ENCODE assay signal across 1 cellular context in genomic region chr17:1649844-1650409, GRCh38.
TF ChIP-seq lines count a peak whose summit lies in the region.

Gene RILP (minus strand): TSS chr17:1649866. CDS start chr17:1649804, 62 bp downstream.

TF ChIP-seq in HepG2, 621 proteins besides CTCF, POLR2A, EP300 and RAD21 (continued from another document and continues in another):
- TF ChIP-seq HNF1A (IDR thresholded peaks at IDR 0.05; ENCODE audit: low read depth): no peak
- TF ChIP-seq HNF1A (CRISPR knock-in tag; IDR thresholded peaks at IDR 0.05; ENCODE audit: borderline replicate concordance): peak; percentile 63; the same call in 1 of the 2 replicates
- TF ChIP-seq ARNTL (CRISPR knock-in tag; IDR thresholded peaks at IDR 0.05): 0 out of 2 replicates have a peak, but pooled peaks have one; percentile 41
- no peak for TF ChIP-seq MYNN (CRISPR knock-in tag; IDR thresholded peaks at IDR 0.05; ENCODE audit: low read depth)
- peak; percentile 39; the same call in 1 of the 2 replicates for TF ChIP-seq ZNF276 (CRISPR knock-in tag; IDR thresholded peaks at IDR 0.05; ENCODE audit: low read depth)
- TF ChIP-seq RBM22 (optimal IDR thresholded peaks at IDR 0.05; ENCODE audit: low read length): peak; percentile 98
- peak; percentile 47 for TF ChIP-seq ASH2L (IDR thresholded peaks at IDR 0.05; ENCODE audit: insufficient read length, low read depth, low read length)
- TF ChIP-seq GATAD2A (CRISPR knock-in tag; IDR thresholded peaks at IDR 0.05): no peak; the same call in 1 of the 2 replicates
- no peak for TF ChIP-seq ATM (IDR thresholded peaks at IDR 0.05; ENCODE audit: borderline replicate concordance)
- 0 out of 2 replicates have a peak, but pooled peaks have one; percentile 36 for TF ChIP-seq MEIS2 (CRISPR knock-in tag; IDR thresholded peaks at IDR 0.05)
- TF ChIP-seq BORCS8-MEF2B (CRISPR knock-in tag; IDR thresholded peaks at IDR 0.05): peak; percentile 46; the same call in 1 of the 2 replicates
- no peak for TF ChIP-seq PRMT3 (CRISPR knock-in tag; IDR thresholded peaks at IDR 0.05; ENCODE audit: borderline replicate concordance, low read depth)
- TF ChIP-seq ZNF331 (CRISPR knock-in tag; IDR thresholded peaks at IDR 0.05): no peak; the same call in 1 of the 2 replicates
- TF ChIP-seq NR3C1 (CRISPR knock-in tag; IDR thresholded peaks at IDR 0.05): no peak
- peak; percentile 76; the same call in 1 of the 2 replicates for TF ChIP-seq ZNF441 (CRISPR knock-in tag; IDR thresholded peaks at IDR 0.05; ENCODE audit: borderline replicate concordance)
- no peak for TF ChIP-seq ZBTB26 (CRISPR knock-in tag; IDR thresholded peaks at IDR 0.05; ENCODE audit: borderline replicate concordance)
- TF ChIP-seq POLR2G (IDR thresholded peaks at IDR 0.05; ENCODE audit: low read depth, low read length): peak; percentile 76
- TF ChIP-seq KAT2B (IDR thresholded peaks at IDR 0.05; ENCODE audit: borderline replicate concordance, low read depth, low read length): no peak
- no peak for TF ChIP-seq ZNF337 (CRISPR knock-in tag; IDR thresholded peaks at IDR 0.05; ENCODE audit: borderline replicate concordance, low read depth)
- TF ChIP-seq TCF12 (IDR thresholded peaks at IDR 0.05): no peak
- TF ChIP-seq TCF12 (CRISPR knock-in tag; IDR thresholded peaks at IDR 0.05): no peak
- no peak for TF ChIP-seq ZSCAN5A (CRISPR knock-in tag; IDR thresholded peaks at IDR 0.05; ENCODE audit: borderline replicate concordance)
- no peak for TF ChIP-seq ARID2 (CRISPR knock-in tag; IDR thresholded peaks at IDR 0.05; ENCODE audit: borderline replicate concordance)
- peak; percentile 35; the same call in 1 of the 2 replicates for TF ChIP-seq AKAP8 (CRISPR knock-in tag; IDR thresholded peaks at IDR 0.05)
- peak; percentile 62; the same call in 1 of the 2 replicates for TF ChIP-seq HDAC1 (CRISPR knock-in tag; IDR thresholded peaks at IDR 0.05)
- no peak for TF ChIP-seq IKZF1 (IDR thresholded peaks at IDR 0.05)
- peak; percentile 73 for TF ChIP-seq ZFP91 (CRISPR knock-in tag; IDR thresholded peaks at IDR 0.05; ENCODE audit: borderline replicate concordance)
- peak; percentile 54 for TF ChIP-seq FOXA3 (CRISPR knock-in tag; IDR thresholded peaks at IDR 0.05)
- no peak for TF ChIP-seq ZNF777 (CRISPR knock-in tag; IDR thresholded peaks at IDR 0.05)
- TF ChIP-seq TRIM22 (IDR thresholded peaks at IDR 0.05): no peak
- TF ChIP-seq ZNF615 (CRISPR knock-in tag; IDR thresholded peaks at IDR 0.05; ENCODE audit: borderline replicate concordance): no peak
- peak; percentile 53; the same call in 1 of the 2 replicates for TF ChIP-seq ZNF414 (CRISPR knock-in tag; IDR thresholded peaks at IDR 0.05)
- 0 out of 2 replicates have a peak, but pooled peaks have one; percentile 12 for TF ChIP-seq TFDP1 (CRISPR knock-in tag; IDR thresholded peaks at IDR 0.05; ENCODE audit: borderline replicate concordance)
- peak; percentile 67 for TF ChIP-seq ETV5 (CRISPR knock-in tag; IDR thresholded peaks at IDR 0.05; ENCODE audit: borderline replicate concordance)
- peak; percentile 61; the same call in 1 of the 2 replicates for TF ChIP-seq ZBTB2 (CRISPR knock-in tag; IDR thresholded peaks at IDR 0.05; ENCODE audit: low read depth)
- peak; percentile 10; the same call in 1 of the 2 replicates for TF ChIP-seq MYC (CRISPR knock-in tag; IDR thresholded peaks at IDR 0.05; ENCODE audit: borderline replicate concordance)
- TF ChIP-seq ZNF780A (CRISPR knock-in tag; IDR thresholded peaks at IDR 0.05): no peak
- TF ChIP-seq ZNF431 (CRISPR knock-in tag; IDR thresholded peaks at IDR 0.05; ENCODE audit: borderline replicate concordance, low read depth): no peak
- TF ChIP-seq NFIB (CRISPR knock-in tag; IDR thresholded peaks at IDR 0.05; ENCODE audit: borderline replicate concordance): no peak
- 0 out of 2 replicates have a peak, but pooled peaks have one; percentile 15 for TF ChIP-seq TAF1 (CRISPR knock-in tag; IDR thresholded peaks at IDR 0.05)
- no peak for TF ChIP-seq DZIP1 (CRISPR knock-in tag; IDR thresholded peaks at IDR 0.05)
- no peak; the same call in 1 of the 2 replicates for TF ChIP-seq ZNF296 (CRISPR knock-in tag; conservative IDR thresholded peaks at IDR 0.05)
- TF ChIP-seq PAWR (CRISPR knock-in tag; IDR thresholded peaks at IDR 0.05; ENCODE audit: borderline replicate concordance): no peak
- TF ChIP-seq NR1H2 (CRISPR knock-in tag; IDR thresholded peaks at IDR 0.05; ENCODE audit: borderline replicate concordance, low read depth): 0 out of 2 replicates have a peak, but pooled peaks have one; percentile 13
- TF ChIP-seq ZNF180 (CRISPR knock-in tag; IDR thresholded peaks at IDR 0.05; ENCODE audit: borderline replicate concordance, low read depth): no peak
- TF ChIP-seq ZNF556 (CRISPR knock-in tag; IDR thresholded peaks at IDR 0.05; ENCODE audit: borderline replicate concordance): no peak
- TF ChIP-seq HMG20B (CRISPR knock-in tag; conservative IDR thresholded peaks at IDR 0.05): no peak
- TF ChIP-seq NKX3-1 (CRISPR knock-in tag; IDR thresholded peaks at IDR 0.05): no peak
